8 cellular contexts compared by ENCODE assay signal in genomic region chr1:184050631-184051030, GRCh38. TPM values are rescaled to one million over a fixed set of nuclear protein-coding genes. Genes with fewer than 3 reads are reported as not detected.
DNase-seq lines count a peak whose midpoint lies in the region; ATAC-seq and TF ChIP-seq lines count a peak whose summit lies in the region.

No MANE protein-coding gene starts in this region.

- peak overlapping the region in 1 of 3 donors; percentile 96 for H3K27ac Mint-ChIP-seq in IgD-negative memory B cell
- peak overlapping the region; percentile 94 for H3K27ac Mint-ChIP-seq in central memory CD8-positive, alpha-beta T cell (ENCODE audit: low read depth)
- peak overlapping the region; percentile 92 to 100 (median 96) for H3K27ac Mint-ChIP-seq in naive thymus-derived CD8-positive, alpha-beta T cell

- no peaks in the 10 kb centered on the region for H3K27me3 ChIP-seq in BE2C

- H3K36me3 Mint-ChIP-seq in IgD-negative memory B cell = no peaks in the 10 kb centered on the region
- peaks cover 8% of the 10 kb centered on the region for H3K36me3 Mint-ChIP-seq in central memory CD8-positive, alpha-beta T cell (ENCODE audit: insufficient read depth)
- H3K36me3 Mint-ChIP-seq in naive thymus-derived CD8-positive, alpha-beta T cell = peaks cover 0 to 17% (median 14%) of the 10 kb centered on the region in 3 donors

- POLR2A ChIA-PET in naive thymus-derived CD8-positive, alpha-beta T cell (lab: Charles Lee) = interaction anchor here (0.8 to 2.0 kb wide), 5 partner anchors 8 to 578 kb away, joined by 3 to 26 read pairs (median 4); partner anchors contain the start of gene SMG7

- H3K4me1 ChIP-seq in BE2C = 0 out of 2 replicates have a peak, but pooled peaks cover 3% of the 10 kb centered on the region

- no peaks in the 10 kb centered on the region for H3K9me3 Mint-ChIP-seq in IgD-negative memory B cell
- no peaks in the 10 kb centered on the region for H3K9me3 Mint-ChIP-seq in central memory CD8-positive, alpha-beta T cell
- H3K9me3 Mint-ChIP-seq in naive thymus-derived CD8-positive, alpha-beta T cell = no peaks in the 10 kb centered on the region

- peak overlapping the region; percentile 93 to 99 (median 98) for H3K4me3 Mint-ChIP-seq in IgD-negative memory B cell
- H3K4me3 Mint-ChIP-seq in central memory CD8-positive, alpha-beta T cell = peak overlapping the region; percentile 94
- H3K4me3 Mint-ChIP-seq in naive thymus-derived CD8-positive, alpha-beta T cell = peak overlapping the region; percentile 95 to 100 (median 98)

- TF ChIP-seq CTCF in BE2C (IDR thresholded peaks at IDR 0.05; ENCODE audit: low read depth, low read length) = no peak

- no peak for ATAC-seq in central memory CD8-positive, alpha-beta T cell (replicated peaks; ENCODE audit: extremely low read depth, poor library complexity, severe bottlenecking)
- no peak for ATAC-seq in naive thymus-derived CD8-positive, alpha-beta T cell
- ATAC-seq in GM21528 (IDR thresholded peaks at IDR 0.05; ENCODE audit: low FRiP score, unreplicated experiment) = no peak
- no peak for ATAC-seq in GM21576 (IDR thresholded peaks at IDR 0.05; ENCODE audit: unreplicated experiment)

- no peak for DNase-seq in BE2C
- no peak for DNase-seq in central memory CD8-positive, alpha-beta T cell (ENCODE audit: low spot score in 2 of 2)
- DNase-seq in naive thymus-derived CD8-positive, alpha-beta T cell = no peak
- no peak for DNase-seq in effector CD4-positive, alpha-beta T cell
- no peak for DNase-seq in OCI-M2 (lab: John Stamatoyannopoulos, UW; ENCODE audit: unreplicated experiment)

- H3K4me3 ChIP-seq in BE2C (ENCODE audit: low read depth, low read length) = peak overlapping the region; percentile 92

- H3K4me1 Mint-ChIP-seq in IgD-negative memory B cell = peaks cover 17 to 25% (median 17%) of the 10 kb centered on the region in 3 donors
- H3K4me1 Mint-ChIP-seq in central memory CD8-positive, alpha-beta T cell = peaks cover 31% of the 10 kb centered on the region
- H3K4me1 Mint-ChIP-seq in naive thymus-derived CD8-positive, alpha-beta T cell = peaks cover 19 to 41% (median 39%) of the 10 kb centered on the region in 4 donors

- H3K27me3 Mint-ChIP-seq in IgD-negative memory B cell = peaks cover 7% of the 10 kb centered on the region
- H3K27me3 Mint-ChIP-seq in central memory CD8-positive, alpha-beta T cell = peaks cover 11% of the 10 kb centered on the region
- H3K27me3 Mint-ChIP-seq in naive thymus-derived CD8-positive, alpha-beta T cell = peaks cover 5 to 29% (median 12%) of the 10 kb centered on the region in 5 donors

- H3K36me3 ChIP-seq in BE2C = no peaks in the 10 kb centered on the region

- no peaks in the 10 kb centered on the region for H3K9me3 ChIP-seq in BE2C

RNA-seq across cellular contexts. Expression of gene TSEN15, which starts 0.9 kb away (rescaled TPM):
- polyA plus RNA-seq in BE2C (2012; ENCODE audit: insufficient read depth, insufficient read length, low read depth) = 53.2 TPM
- polyA plus RNA-seq in IgD-negative memory B cell = 35.1 TPM
- 10 to 100 TPM; 46.1 to 47.1 TPM for total RNA-seq in naive thymus-derived CD8-positive, alpha-beta T cell
- polyA plus RNA-seq in naive thymus-derived CD8-positive, alpha-beta T cell = 10 to 100 TPM; 48.7 to 63.8 (median 51.2) TPM

RNA-seq across cellular contexts. Expression of gene COLGALT2, which starts 13.1 kb away (rescaled TPM):
- 5.2 TPM for polyA plus RNA-seq in BE2C (2012; ENCODE audit: insufficient read depth, insufficient read length, low read depth)
- polyA plus RNA-seq in IgD-negative memory B cell = not detected
- under 1 TPM; 0.49 to 0.60 TPM for total RNA-seq in naive thymus-derived CD8-positive, alpha-beta T cell
- polyA plus RNA-seq in naive thymus-derived CD8-positive, alpha-beta T cell = 1 to 10 TPM in 1 of 3 donors, not detected in 2; 2.9 TPM
